Comparison of ENCODE assay signal across 1 cellular context in the genomic region with DNA sequence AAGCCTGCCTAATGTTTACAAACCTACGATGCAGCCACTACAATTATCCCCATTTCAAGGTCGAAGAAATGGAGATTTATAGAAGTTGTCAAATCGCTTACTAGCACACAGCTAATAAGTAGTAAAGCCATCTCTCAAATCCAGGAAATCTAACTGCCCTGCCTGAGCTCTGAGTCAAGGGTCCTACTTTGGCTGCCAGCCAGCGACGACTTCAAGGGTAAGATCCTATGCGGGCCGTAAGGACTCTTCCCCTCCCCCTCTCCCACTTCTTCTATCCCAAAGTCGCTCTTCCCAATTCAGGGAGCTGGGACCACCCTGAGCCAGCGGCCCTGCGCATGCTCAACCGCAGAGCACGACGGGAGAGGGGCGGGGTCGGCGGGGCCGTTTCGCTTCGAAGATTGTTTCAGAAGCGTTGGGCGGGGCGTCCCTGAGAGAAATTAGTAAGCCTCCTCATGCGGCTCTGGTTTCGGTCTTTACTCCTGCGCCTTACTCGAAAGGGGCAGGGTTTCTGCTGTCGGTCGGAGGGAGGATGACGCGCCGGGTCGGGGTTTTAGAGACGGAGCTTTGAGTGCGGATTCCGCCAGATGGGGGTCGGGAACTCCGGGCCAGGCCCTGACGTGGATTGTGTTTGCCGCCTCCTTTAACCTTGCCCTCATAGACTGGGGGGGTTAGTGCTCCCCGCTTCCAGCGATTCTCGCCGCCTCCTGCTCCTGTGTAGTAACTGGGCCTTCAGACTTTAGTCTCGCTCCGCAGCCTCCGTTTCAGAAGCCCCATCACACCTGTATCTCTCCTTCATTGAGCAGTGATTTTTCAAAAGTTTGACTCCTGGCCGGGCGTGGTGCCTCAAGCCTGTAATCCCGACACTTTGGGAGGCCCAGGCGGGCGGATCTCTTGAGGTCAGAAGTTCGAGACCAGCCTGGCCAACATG.
A peak's percentile ranks its signal among the peaks of the same experiment; 100 is the strongest.
TF ChIP-seq lines count a peak whose summit lies in the region.

A gene (plus strand): TSS at position 383 of the 928 bp plus-strand sequence. CDS start 14,603 bp downstream, outside the sequence.

TF ChIP-seq in HepG2, 621 proteins besides CTCF, POLR2A, EP300 and RAD21 (continued from another document and continues in another):
- TF ChIP-seq ZNF749 (CRISPR knock-in tag; IDR thresholded peaks at IDR 0.05; ENCODE audit: borderline replicate concordance), result no peak
- TF ChIP-seq HOXA3 (CRISPR knock-in tag; IDR thresholded peaks at IDR 0.05), result no peak
- TF ChIP-seq, protein P1, sequence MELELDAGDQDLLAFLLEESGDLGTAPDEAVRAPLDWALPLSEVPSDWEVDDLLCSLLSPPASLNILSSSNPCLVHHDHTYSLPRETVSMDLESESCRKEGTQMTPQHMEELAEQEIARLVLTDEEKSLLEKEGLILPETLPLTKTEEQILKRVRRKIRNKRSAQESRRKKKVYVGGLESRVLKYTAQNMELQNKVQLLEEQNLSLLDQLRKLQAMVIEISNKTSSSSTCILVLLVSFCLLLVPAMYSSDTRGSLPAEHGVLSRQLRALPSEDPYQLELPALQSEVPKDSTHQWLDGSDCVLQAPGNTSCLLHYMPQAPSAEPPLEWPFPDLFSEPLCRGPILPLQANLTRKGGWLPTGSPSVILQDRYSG (CRISPR knock-in tag; IDR thresholded peaks at IDR 0.05), result no peak
- no peak for TF ChIP-seq ZNF33B (CRISPR knock-in tag; IDR thresholded peaks at IDR 0.05)
- no peak for TF ChIP-seq ZMYM2 (CRISPR knock-in tag; IDR thresholded peaks at IDR 0.05)
- no peak; the same call in 1 of the 2 replicates for TF ChIP-seq ZNF598 (CRISPR knock-in tag; IDR thresholded peaks at IDR 0.05; ENCODE audit: borderline replicate concordance)
- TF ChIP-seq SUZ12 (IDR thresholded peaks at IDR 0.05; ENCODE audit: low read depth, low read length), result peak; percentile 44; the same call in 1 of the 2 replicates
- TF ChIP-seq NFE2L2 (IDR thresholded peaks at IDR 0.05; ENCODE audit: low read length), result no peak
- no peak for TF ChIP-seq ZNF652 (CRISPR knock-in tag; IDR thresholded peaks at IDR 0.05; ENCODE audit: borderline replicate concordance, low read depth)
- no peak for TF ChIP-seq ZNF850 (CRISPR knock-in tag; conservative IDR thresholded peaks at IDR 0.05)
- peak; percentile 89 for TF ChIP-seq ZNF891 (CRISPR knock-in tag; IDR thresholded peaks at IDR 0.05)
- TF ChIP-seq ZNF782 (CRISPR knock-in tag; IDR thresholded peaks at IDR 0.05; ENCODE audit: borderline replicate concordance), result peak; percentile 99; the same call in 1 of the 2 replicates
- no peak for TF ChIP-seq DNMT3B (CRISPR knock-in tag; conservative IDR thresholded peaks at IDR 0.05)
- 0 out of 2 replicates have a peak, but pooled peaks have one; percentile 63 for TF ChIP-seq ZNF333 (CRISPR knock-in tag; IDR thresholded peaks at IDR 0.05; ENCODE audit: borderline replicate concordance)
- TF ChIP-seq, protein P2, sequence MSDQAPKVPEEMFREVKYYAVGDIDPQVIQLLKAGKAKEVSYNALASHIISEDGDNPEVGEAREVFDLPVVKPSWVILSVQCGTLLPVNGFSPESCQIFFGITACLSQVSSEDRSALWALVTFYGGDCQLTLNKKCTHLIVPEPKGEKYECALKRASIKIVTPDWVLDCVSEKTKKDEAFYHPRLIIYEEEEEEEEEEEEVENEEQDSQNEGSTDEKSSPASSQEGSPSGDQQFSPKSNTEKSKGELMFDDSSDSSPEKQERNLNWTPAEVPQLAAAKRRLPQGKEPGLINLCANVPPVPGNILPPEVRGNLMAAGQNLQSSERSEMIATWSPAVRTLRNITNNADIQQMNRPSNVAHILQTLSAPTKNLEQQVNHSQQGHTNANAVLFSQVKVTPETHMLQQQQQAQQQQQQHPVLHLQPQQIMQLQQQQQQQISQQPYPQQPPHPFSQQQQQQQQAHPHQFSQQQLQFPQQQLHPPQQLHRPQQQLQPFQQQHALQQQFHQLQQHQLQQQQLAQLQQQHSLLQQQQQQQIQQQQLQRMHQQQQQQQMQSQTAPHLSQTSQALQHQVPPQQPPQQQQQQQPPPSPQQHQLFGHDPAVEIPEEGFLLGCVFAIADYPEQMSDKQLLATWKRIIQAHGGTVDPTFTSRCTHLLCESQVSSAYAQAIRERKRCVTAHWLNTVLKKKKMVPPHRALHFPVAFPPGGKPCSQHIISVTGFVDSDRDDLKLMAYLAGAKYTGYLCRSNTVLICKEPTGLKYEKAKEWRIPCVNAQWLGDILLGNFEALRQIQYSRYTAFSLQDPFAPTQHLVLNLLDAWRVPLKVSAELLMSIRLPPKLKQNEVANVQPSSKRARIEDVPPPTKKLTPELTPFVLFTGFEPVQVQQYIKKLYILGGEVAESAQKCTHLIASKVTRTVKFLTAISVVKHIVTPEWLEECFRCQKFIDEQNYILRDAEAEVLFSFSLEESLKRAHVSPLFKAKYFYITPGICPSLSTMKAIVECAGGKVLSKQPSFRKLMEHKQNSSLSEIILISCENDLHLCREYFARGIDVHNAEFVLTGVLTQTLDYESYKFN (CRISPR knock-in tag; conservative IDR thresholded peaks at IDR 0.05), result no peak
- TF ChIP-seq HOXA7 (CRISPR knock-in tag; IDR thresholded peaks at IDR 0.05), result no peak
- no peak for TF ChIP-seq SRF (IDR thresholded peaks at IDR 0.05; ENCODE audit: low read depth, low read length)
- peak; percentile 47; the same call in 1 of the 2 replicates for TF ChIP-seq KDM5B (CRISPR knock-in tag; IDR thresholded peaks at IDR 0.05; ENCODE audit: borderline replicate concordance)
- TF ChIP-seq HES4 (CRISPR knock-in tag; IDR thresholded peaks at IDR 0.05; ENCODE audit: borderline replicate concordance), result peak; percentile 31; the same call in 1 of the 2 replicates
- TF ChIP-seq, protein P3, sequence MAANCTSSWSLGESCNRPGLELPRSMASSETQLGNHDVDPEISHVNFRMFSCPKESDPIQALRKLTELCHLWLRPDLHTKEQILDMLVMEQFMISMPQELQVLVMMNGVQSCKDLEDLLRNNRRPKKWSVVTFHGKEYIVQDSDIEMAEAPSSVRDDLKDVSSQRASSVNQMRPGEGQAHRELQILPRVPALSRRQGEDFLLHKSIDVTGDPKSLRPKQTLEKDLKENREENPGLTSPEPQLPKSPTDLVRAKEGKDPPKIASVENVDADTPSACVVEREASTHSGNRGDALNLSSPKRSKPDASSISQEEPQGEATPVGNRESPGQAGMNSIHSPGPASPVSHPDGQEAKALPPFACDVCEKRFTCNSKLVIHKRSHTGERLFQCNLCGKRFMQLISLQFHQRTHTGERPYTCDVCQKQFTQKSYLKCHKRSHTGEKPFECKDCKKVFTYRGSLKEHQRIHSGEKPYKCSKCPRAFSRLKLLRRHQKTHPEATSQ (CRISPR knock-in tag; IDR thresholded peaks at IDR 0.05; ENCODE audit: borderline replicate concordance), result peak; percentile 75; the same call in 1 of the 2 replicates
- TF ChIP-seq, protein P4, sequence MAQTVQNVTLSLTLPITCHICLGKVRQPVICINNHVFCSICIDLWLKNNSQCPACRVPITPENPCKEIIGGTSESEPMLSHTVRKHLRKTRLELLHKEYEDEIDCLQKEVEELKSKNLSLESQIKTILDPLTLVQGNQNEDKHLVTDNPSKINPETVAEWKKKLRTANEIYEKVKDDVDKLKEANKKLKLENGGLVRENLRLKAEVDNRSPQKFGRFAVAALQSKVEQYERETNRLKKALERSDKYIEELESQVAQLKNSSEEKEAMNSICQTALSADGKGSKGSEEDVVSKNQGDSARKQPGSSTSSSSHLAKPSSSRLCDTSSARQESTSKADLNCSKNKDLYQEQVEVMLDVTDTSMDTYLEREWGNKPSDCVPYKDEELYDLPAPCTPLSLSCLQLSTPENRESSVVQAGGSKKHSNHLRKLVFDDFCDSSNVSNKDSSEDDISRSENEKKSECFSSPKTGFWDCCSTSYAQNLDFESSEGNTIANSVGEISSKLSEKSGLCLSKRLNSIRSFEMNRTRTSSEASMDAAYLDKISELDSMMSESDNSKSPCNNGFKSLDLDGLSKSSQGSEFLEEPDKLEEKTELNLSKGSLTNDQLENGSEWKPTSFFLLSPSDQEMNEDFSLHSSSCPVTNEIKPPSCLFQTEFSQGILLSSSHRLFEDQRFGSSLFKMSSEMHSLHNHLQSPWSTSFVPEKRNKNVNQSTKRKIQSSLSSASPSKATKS (CRISPR knock-in tag; IDR thresholded peaks at IDR 0.05), result 0 out of 2 replicates have a peak, but pooled peaks have one; percentile 42
- TF ChIP-seq, protein P5, sequence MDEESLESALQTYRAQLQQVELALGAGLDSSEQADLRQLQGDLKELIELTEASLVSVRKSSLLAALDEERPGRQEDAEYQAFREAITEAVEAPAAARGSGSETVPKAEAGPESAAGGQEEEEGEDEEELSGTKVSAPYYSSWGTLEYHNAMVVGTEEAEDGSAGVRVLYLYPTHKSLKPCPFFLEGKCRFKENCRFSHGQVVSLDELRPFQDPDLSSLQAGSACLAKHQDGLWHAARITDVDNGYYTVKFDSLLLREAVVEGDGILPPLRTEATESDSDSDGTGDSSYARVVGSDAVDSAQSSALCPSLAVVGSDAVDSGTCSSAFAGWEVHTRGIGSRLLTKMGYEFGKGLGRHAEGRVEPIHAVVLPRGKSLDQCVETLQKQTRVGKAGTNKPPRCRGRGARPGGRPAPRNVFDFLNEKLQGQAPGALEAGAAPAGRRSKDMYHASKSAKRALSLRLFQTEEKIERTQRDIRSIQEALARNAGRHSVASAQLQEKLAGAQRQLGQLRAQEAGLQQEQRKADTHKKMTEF (CRISPR knock-in tag; IDR thresholded peaks at IDR 0.05), result no peak
- peak; percentile 75; the same call in 1 of the 2 replicates for TF ChIP-seq KMT2A (CRISPR knock-in tag; IDR thresholded peaks at IDR 0.05)
- TF ChIP-seq, protein P6, sequence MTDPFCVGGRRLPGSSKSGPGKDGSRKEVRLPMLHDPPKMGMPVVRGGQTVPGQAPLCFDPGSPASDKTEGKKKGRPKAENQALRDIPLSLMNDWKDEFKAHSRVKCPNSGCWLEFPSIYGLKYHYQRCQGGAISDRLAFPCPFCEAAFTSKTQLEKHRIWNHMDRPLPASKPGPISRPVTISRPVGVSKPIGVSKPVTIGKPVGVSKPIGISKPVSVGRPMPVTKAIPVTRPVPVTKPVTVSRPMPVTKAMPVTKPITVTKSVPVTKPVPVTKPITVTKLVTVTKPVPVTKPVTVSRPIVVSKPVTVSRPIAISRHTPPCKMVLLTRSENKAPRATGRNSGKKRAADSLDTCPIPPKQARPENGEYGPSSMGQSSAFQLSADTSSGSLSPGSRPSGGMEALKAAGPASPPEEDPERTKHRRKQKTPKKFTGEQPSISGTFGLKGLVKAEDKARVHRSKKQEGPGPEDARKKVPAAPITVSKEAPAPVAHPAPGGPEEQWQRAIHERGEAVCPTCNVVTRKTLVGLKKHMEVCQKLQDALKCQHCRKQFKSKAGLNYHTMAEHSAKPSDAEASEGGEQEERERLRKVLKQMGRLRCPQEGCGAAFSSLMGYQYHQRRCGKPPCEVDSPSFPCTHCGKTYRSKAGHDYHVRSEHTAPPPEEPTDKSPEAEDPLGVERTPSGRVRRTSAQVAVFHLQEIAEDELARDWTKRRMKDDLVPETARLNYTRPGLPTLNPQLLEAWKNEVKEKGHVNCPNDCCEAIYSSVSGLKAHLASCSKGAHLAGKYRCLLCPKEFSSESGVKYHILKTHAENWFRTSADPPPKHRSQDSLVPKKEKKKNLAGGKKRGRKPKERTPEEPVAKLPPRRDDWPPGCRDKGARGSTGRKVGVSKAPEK (CRISPR knock-in tag; IDR thresholded peaks at IDR 0.05; ENCODE audit: borderline replicate concordance), result no peak
- TF ChIP-seq ZNF317 (CRISPR knock-in tag; IDR thresholded peaks at IDR 0.05), result 0 out of 2 replicates have a peak, but pooled peaks have one; percentile 1
- TF ChIP-seq, protein P7, sequence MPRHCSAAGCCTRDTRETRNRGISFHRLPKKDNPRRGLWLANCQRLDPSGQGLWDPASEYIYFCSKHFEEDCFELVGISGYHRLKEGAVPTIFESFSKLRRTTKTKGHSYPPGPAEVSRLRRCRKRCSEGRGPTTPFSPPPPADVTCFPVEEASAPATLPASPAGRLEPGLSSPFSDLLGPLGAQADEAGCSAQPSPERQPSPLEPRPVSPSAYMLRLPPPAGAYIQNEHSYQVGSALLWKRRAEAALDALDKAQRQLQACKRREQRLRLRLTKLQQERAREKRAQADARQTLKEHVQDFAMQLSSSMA (CRISPR knock-in tag; IDR thresholded peaks at IDR 0.05), result peak; percentile 20; the same call in 1 of the 2 replicates
- no peak for TF ChIP-seq SETDB1 (CRISPR knock-in tag; IDR thresholded peaks at IDR 0.05; ENCODE audit: borderline replicate concordance)
- TF ChIP-seq, protein P8, sequence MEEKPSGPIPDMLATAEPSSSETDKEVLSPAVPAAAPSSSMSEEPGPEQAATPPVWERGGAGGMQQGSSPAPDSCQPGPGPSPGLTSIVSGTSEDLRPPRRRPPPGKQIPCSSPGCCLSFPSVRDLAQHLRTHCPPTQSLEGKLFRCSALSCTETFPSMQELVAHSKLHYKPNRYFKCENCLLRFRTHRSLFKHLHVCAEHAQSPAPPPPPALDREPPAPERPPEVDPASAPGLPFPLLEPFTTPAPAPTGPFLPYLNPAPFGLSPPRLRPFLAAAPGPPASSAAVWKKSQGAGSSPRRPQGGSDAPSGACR (CRISPR knock-in tag; IDR thresholded peaks at IDR 0.05), result 0 out of 2 replicates have a peak, but pooled peaks have one; percentile 31
- TF ChIP-seq, protein P9, sequence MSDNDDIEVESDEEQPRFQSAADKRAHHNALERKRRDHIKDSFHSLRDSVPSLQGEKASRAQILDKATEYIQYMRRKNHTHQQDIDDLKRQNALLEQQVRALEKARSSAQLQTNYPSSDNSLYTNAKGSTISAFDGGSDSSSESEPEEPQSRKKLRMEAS (IDR thresholded peaks at IDR 0.05), result peak; percentile 73
- TF ChIP-seq ARID2 (CRISPR knock-in tag; IDR thresholded peaks at IDR 0.05; ENCODE audit: borderline replicate concordance), result 0 out of 2 replicates have a peak, but pooled peaks have one; percentile 75
- peak; percentile 84; the same call in 1 of the 2 replicates for TF ChIP-seq YEATS4 (CRISPR knock-in tag; IDR thresholded peaks at IDR 0.05; ENCODE audit: borderline replicate concordance)
- TF ChIP-seq, protein P10, sequence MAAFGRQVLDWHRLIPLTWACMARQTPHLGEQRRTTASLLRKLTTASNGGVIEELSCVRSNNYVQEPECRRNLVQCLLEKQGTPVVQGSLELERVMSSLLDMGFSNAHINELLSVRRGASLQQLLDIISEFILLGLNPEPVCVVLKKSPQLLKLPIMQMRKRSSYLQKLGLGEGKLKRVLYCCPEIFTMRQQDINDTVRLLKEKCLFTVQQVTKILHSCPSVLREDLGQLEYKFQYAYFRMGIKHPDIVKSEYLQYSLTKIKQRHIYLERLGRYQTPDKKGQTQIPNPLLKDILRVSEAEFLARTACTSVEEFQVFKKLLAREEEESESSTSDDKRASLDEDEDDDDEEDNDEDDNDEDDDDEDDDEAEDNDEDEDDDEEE (CRISPR knock-in tag; IDR thresholded peaks at IDR 0.05), result no peak
- peak; percentile 79; the same call in 1 of the 2 replicates for TF ChIP-seq DMAP1 (CRISPR knock-in tag; IDR thresholded peaks at IDR 0.05)
- TF ChIP-seq GABPA (IDR thresholded peaks at IDR 0.05; ENCODE audit: low read depth, low read length), result no peak
- TF ChIP-seq GABPA (CRISPR knock-in tag; IDR thresholded peaks at IDR 0.05; ENCODE audit: low read depth), result no peak
- no peak for TF ChIP-seq TOPORS (CRISPR knock-in tag; IDR thresholded peaks at IDR 0.05)
- TF ChIP-seq ZNF567 (CRISPR knock-in tag; IDR thresholded peaks at IDR 0.05; ENCODE audit: borderline replicate concordance), result no peak
- no peak for TF ChIP-seq TEAD2 (CRISPR knock-in tag; IDR thresholded peaks at IDR 0.05)
- TF ChIP-seq, protein P11, sequence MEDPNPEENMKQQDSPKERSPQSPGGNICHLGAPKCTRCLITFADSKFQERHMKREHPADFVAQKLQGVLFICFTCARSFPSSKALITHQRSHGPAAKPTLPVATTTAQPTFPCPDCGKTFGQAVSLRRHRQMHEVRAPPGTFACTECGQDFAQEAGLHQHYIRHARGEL (CRISPR knock-in tag; IDR thresholded peaks at IDR 0.05), result no peak
- TF ChIP-seq FOXJ3 (CRISPR knock-in tag; IDR thresholded peaks at IDR 0.05; ENCODE audit: borderline replicate concordance), result 0 out of 2 replicates have a peak, but pooled peaks have one; percentile 3
- no peak for TF ChIP-seq ZNF841 (CRISPR knock-in tag; IDR thresholded peaks at IDR 0.05; ENCODE audit: borderline replicate concordance)
- TF ChIP-seq NFIC (IDR thresholded peaks at IDR 0.05; ENCODE audit: low read length), result no peak
